ENCODE assay signal across 13 cellular contexts in genomic region chr3:19103510-19103909, GRCh38. TPM values are rescaled to one million over a fixed set of nuclear protein-coding genes. Genes with fewer than 3 reads are reported as not detected.
A peak's percentile ranks its signal among the peaks of the same experiment; 100 is the strongest.
DNase-seq lines count a peak whose midpoint lies in the region; ATAC-seq and TF ChIP-seq lines count a peak whose summit lies in the region.
"Had no signal": no experiment of that assay in that cellular context is flagged by ENCODE, and none has a peak within 500 bp of the region (broad histone marks: within the 10 kb centered on the region; RNA-seq: fewer than 3 reads in every experiment).

No MANE protein-coding gene starts in this region.

- no peak overlapping the region for H3K4me2 ChIP-seq in neuronal stem cell (ENCODE audit: insufficient read depth, low read length, poor library complexity, severe bottlenecking)

- peaks cover 3 to 7% (median 4%) of the 10 kb centered on the region in 5 experiments for H3K9me3 Mint-ChIP-seq in brain

- H3K14ac ChIP-seq in neuronal stem cell (ENCODE audit: low read length) = no peak overlapping the region

- no peak overlapping the region for H3K23ac ChIP-seq in neuronal stem cell (ENCODE audit: low read depth, low read length, poor library complexity)

- H2BK15ac ChIP-seq in neuronal stem cell (ENCODE audit: low read length) = no peak overlapping the region

- H3K4ac ChIP-seq in neuronal stem cell (ENCODE audit: low read length) = no peak overlapping the region

- H2AK5ac ChIP-seq in neuronal stem cell (ENCODE audit: low read depth, low read length) = no peak overlapping the region

- H3K27ac Mint-ChIP-seq in brain = peak overlapping the region in 1 of 5 experiments; percentile 95

- H3K4me1 ChIP-seq in HUES6 (ENCODE audit: control insufficient read depth, insufficient read depth, low read length) = peaks cover 6% of the 10 kb centered on the region; the same call in 1 of the 2 replicates
- H3K4me1 ChIP-seq in neuronal stem cell (ENCODE audit: control insufficient read depth in 2 of 2, insufficient read depth in 1 of 2, low read depth in 1 of 2, low read length in 2 of 2) = no peaks in the 10 kb centered on the region
- H3K4me1 ChIP-seq: tibial artery had no signal

- H3K9me3 ChIP-seq in HUES6 (ENCODE audit: control insufficient read depth, insufficient read depth, low read depth, low read length) (peaks cover 21% of the 10 kb centered on the region), neuronal stem cell (replicated peaks in 1 of 2; ENCODE audit: control insufficient read depth in 2 of 2, insufficient read depth in 1 of 2, low read depth in 1 of 2, low read length in 2 of 2) (peaks cover 0 to 5% of the 10 kb centered on the region in 2 donors)
- H3K9me3 ChIP-seq: tibial artery had no signal

- DNase-seq in NCI-H146 (lab: John Stamatoyannopoulos, UW) = peak; percentile 1
- DNase-seq in NCI-H146 treated with DMSO at 0.1 percent for 48 hours (lab: John Stamatoyannopoulos, UW; ENCODE audit: unreplicated experiment) = no peak
- DNase-seq in neuronal stem cell (ENCODE audit: low spot score) = no peak
- DNase-seq in activated gamma-delta T cell (lab: John Stamatoyannopoulos, UW) = no peak
- DNase-seq: activated CD8-positive, alpha-beta memory T cell treated with anti-CD3 and anti-CD28 coated beads, Interleukin-2, amount 50 U/mL, for 48 hours; DMS 273 treated with DMSO at 0.1 percent for 48 hours; NCI-H1092 treated with DMSO at 0.1 percent for 48 hours; NCI-H446; tibial artery had no signal

- no peaks in the 10 kb centered on the region for H3K79me1 ChIP-seq in neuronal stem cell (ENCODE audit: low read depth, low read length)

- H3K36me3 Mint-ChIP-seq in brain = no peaks in the 10 kb centered on the region

- H4K91ac ChIP-seq in neuronal stem cell (ENCODE audit: low read depth, low read length, poor library complexity) = no peak overlapping the region

- no peak overlapping the region for H2BK5ac ChIP-seq in neuronal stem cell (ENCODE audit: low read length)

- no peak overlapping the region for H2BK12ac ChIP-seq in neuronal stem cell (ENCODE audit: low read length)

- peak overlapping the region in 4 of 5 experiments; percentile 63 to 85 (median 77) for H3K4me3 Mint-ChIP-seq in brain

- no peak for TF ChIP-seq CTCF in brain (conservative IDR thresholded peaks at IDR 0.05)

- peak overlapping the region; percentile 64 for H2AFZ ChIP-seq in neuronal stem cell (ENCODE audit: low read length)

- H3K9ac ChIP-seq in HUES6 (ENCODE audit: low read length) (no peak overlapping the region), neuronal stem cell (ENCODE audit: low read depth, low read length, poor library complexity) (no peak overlapping the region)

- H3K27ac ChIP-seq in HUES6 (ENCODE audit: low read depth, low read length) (no peak overlapping the region), neuronal stem cell (replicated peaks; ENCODE audit: low read length) (no peak overlapping the region)
- H3K27ac ChIP-seq: tibial artery had no signal

- peaks cover 12% of the 10 kb centered on the region for H3K27me3 Mint-ChIP-seq in brain

- H3K18ac ChIP-seq in neuronal stem cell (ENCODE audit: low read length) = no peak overlapping the region

- H2BK120ac ChIP-seq in neuronal stem cell (ENCODE audit: low read depth, low read length) = no peak overlapping the region

- peaks cover 5% of the 10 kb centered on the region for H3K4me1 Mint-ChIP-seq in brain

- WGBS in neuronal stem cell (ENCODE audit: extremely low coverage in 2 of 2, insufficient read length in 2 of 2, insufficient replicate concordance in 1 of 2), 2 donors = no CpG with 5 or more reads among the region's 3 CpGs

- H3K4me3 ChIP-seq in HUES6 (ENCODE audit: low read depth, low read length) (peak overlapping the region; percentile 63), neuronal stem cell (ENCODE audit: low read length in 2 of 2) (no peak overlapping the region)
- H3K4me3 ChIP-seq: tibial artery had no signal

- H4K8ac ChIP-seq in neuronal stem cell (ENCODE audit: low read depth, low read length) = no peak overlapping the region

- ATAC-seq in HG03565 (IDR thresholded peaks at IDR 0.05; ENCODE audit: unreplicated experiment) = no peak
- no peak for ATAC-seq in activated CD4-positive, CD25-positive, alpha-beta regulatory T cell treated with anti-CD3 and anti-CD28 coated beads, Interleukin-2, amount 50 U/mL, for 24 hours

- no peaks in the 10 kb centered on the region; the same call in 1 of the 2 replicates for H3K36me3 ChIP-seq in HUES6 (ENCODE audit: control insufficient read depth, insufficient read depth, low read length)
- no peaks in the 10 kb centered on the region for H3K36me3 ChIP-seq in neuronal stem cell (replicated peaks in 1 of 2; ENCODE audit: control insufficient read depth in 2 of 2, insufficient read depth in 2 of 2, low read length in 2 of 2)
- H3K36me3 ChIP-seq: tibial artery had no signal

- H3K27me3 ChIP-seq in HUES6 (ENCODE audit: control insufficient read depth, insufficient read depth, low read length) = no peaks in the 10 kb centered on the region
- H3K27me3 ChIP-seq in neuronal stem cell (ENCODE audit: control insufficient read depth in 3 of 3, insufficient read depth in 3 of 3, low read depth in 1 of 3, low read length in 3 of 3) = no peaks in the 10 kb centered on the region
- H3K27me3 ChIP-seq: tibial artery had no signal

RNA-seq across cellular contexts. Expression of gene KCNH8, which starts 44.8 kb away (rescaled TPM):
- polyA plus RNA-seq in brain (ENCODE audit: insufficient read depth, low read depth, low replicate concordance) = 1.5 TPM
- 1.6 TPM for polyA plus RNA-seq in neuronal stem cell (2013, experiment 1 of 2)
- 1.4 TPM for polyA plus RNA-seq in neuronal stem cell (2013, experiment 2 of 2)
